8 cellular contexts compared by ENCODE assay signal in the genomic region with DNA sequence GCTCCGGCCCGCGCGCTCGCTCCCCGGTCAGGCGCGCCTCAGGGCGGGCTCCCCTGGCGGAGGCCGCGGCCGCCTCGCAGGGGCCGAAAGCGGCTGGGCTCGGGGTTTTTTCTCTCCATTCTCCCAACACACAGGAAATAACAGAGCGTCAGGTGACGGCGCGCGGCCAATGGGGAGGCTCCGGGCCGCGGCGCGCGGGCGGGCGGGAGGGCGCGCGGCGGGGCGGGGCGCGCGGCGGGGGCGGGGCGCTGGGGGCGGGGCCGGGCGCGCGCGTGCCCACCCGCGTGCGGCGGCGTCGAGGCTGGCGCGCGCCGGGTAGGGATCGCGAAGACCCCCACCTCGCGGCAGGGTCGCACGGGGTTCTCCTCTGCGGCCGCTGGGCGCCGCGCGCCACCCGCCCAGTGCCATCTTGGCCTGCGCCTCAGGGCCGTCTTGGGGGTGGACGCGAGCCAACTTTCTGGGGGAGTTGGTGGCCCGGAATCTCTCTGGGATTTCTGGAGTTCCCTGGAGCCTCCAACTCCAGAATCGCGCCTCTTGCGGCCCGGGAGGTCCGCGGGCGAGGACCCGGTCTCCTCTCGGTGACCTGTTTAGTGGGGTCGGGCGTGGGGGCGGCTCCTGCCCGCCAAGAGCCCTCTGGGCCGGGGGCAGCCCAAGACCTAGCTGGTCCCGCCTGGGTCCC. TPM values are rescaled to one million over a fixed set of nuclear protein-coding genes. Genes with fewer than 3 reads are reported as not detected.
DNase-seq lines count a peak whose midpoint lies in the region; ATAC-seq and TF ChIP-seq lines count a peak whose summit lies in the region.

TCF20 (minus strand) TSS at position 142 of the 679 bp plus-strand sequence. CDS start 55,348 bp downstream, outside the sequence.

- H3K27me3 Mint-ChIP-seq in CD4-positive, CD25-positive, alpha-beta regulatory T cell, result no peaks in the 10 kb centered on the region

- H3K9me3 ChIP-seq in CD4-positive, CD25-positive, alpha-beta regulatory T cell (ENCODE audit: control insufficient read depth in 2 of 2, low read length in 2 of 2), result no peaks in the 10 kb centered on the region
- H3K9me3 ChIP-seq in mucosa of stomach (ENCODE audit: control insufficient read depth, low read length), result no peaks in the 10 kb centered on the region

- H3K27me3 ChIP-seq in CD4-positive, CD25-positive, alpha-beta regulatory T cell (ENCODE audit: control insufficient read depth, insufficient read depth, low read length), result no peaks in the 10 kb centered on the region
- no peaks in the 10 kb centered on the region for H3K27me3 ChIP-seq in mucosa of stomach (ENCODE audit: control insufficient read depth, insufficient read depth, low read length)

- H3K4me1 ChIP-seq in CD4-positive, CD25-positive, alpha-beta regulatory T cell (ENCODE audit: control insufficient read depth, insufficient read depth, low read length, poor library complexity, severe bottlenecking), result peaks cover 40% of the 10 kb centered on the region
- peaks cover 33% of the 10 kb centered on the region for H3K4me1 ChIP-seq in mucosa of stomach (ENCODE audit: control insufficient read depth, insufficient read depth, low read length)

- no peaks in the 10 kb centered on the region for H3K36me3 Mint-ChIP-seq in CD4-positive, CD25-positive, alpha-beta regulatory T cell

- no peak for TF ChIP-seq POLR2A in erythroblast (IDR thresholded peaks at IDR 0.05; ENCODE audit: low read length)

- H3K9ac ChIP-seq in mucosa of stomach (ENCODE audit: low read length), result peak within 1 kb of the TSS; percentile 84

- H3K27ac ChIP-seq in CD4-positive, CD25-positive, alpha-beta regulatory T cell (ENCODE audit: insufficient read depth, low read length, poor library complexity, severe bottlenecking), result peak within 1 kb of the TSS; percentile 85

- H3K4me1 Mint-ChIP-seq in CD4-positive, CD25-positive, alpha-beta regulatory T cell, result peaks cover 10 to 45% (median 31%) of the 10 kb centered on the region in 4 donors

- ATAC-seq in CD4-positive, CD25-positive, alpha-beta regulatory T cell (ENCODE audit: low read depth in 2 of 2), result peak; percentile 78 to 81
- ATAC-seq in GM19372 (IDR thresholded peaks at IDR 0.05; ENCODE audit: low read depth, unreplicated experiment), result peak; percentile 74

- peaks cover 0 to 3% (median 0%) of the 10 kb centered on the region in 7 donors for H3K9me3 Mint-ChIP-seq in CD4-positive, CD25-positive, alpha-beta regulatory T cell

- peak within 1 kb of the TSS; percentile 93 to 97 (median 96) for H3K4me3 Mint-ChIP-seq in CD4-positive, CD25-positive, alpha-beta regulatory T cell

- H3K27ac Mint-ChIP-seq in CD4-positive, CD25-positive, alpha-beta regulatory T cell, result peak within 1 kb of the TSS; percentile 86 to 90 (median 89)

- peak within 1 kb of the TSS; percentile 93 for H3K4me3 ChIP-seq in CD4-positive, CD25-positive, alpha-beta regulatory T cell (ENCODE audit: low read depth, low read length)
- H3K4me3 ChIP-seq in mucosa of stomach (ENCODE audit: low read length), result peak within 1 kb of the TSS; percentile 64

- H3K36me3 ChIP-seq in CD4-positive, CD25-positive, alpha-beta regulatory T cell (ENCODE audit: control insufficient read depth, insufficient read depth, low read length), result no peaks in the 10 kb centered on the region
- H3K36me3 ChIP-seq in mucosa of stomach (ENCODE audit: control insufficient read depth, insufficient read depth, low read length), result no peaks in the 10 kb centered on the region

- DNase-seq in CD4-positive, CD25-positive, alpha-beta regulatory T cell, result peak; percentile 74 to 83 (median 78)
- DNase-seq in HK-2 (ENCODE audit: unreplicated experiment) (peak; percentile 69), OCI-M1 (lab: John Stamatoyannopoulos, UW) (peak; percentile 74), erythroblast (lab: John Stamatoyannopoulos, UW) (peak; percentile 81 to 88)
- peak; percentile 79 for DNase-seq in activated T-cell treated with anti-CD3 and anti-CD28 coated beads, Interleukin-2, amount 50 U/mL, for 1 hour
- DNase-seq in stimulated activated CD8-positive, alpha-beta memory T cell treated with anti-CD3 and anti-CD28 coated beads, Interleukin-4, amount 100 ng/mL, for 48 hours, result peak; percentile 82

RNA-seq across cellular contexts. Expression of gene TCF20, which starts in this region (rescaled TPM):
- total RNA-seq in CD4-positive, CD25-positive, alpha-beta regulatory T cell, result 101 TPM
- 1 to 10 TPM; 1.4 to 2.1 (median 1.9) TPM for polyA plus RNA-seq in CD4-positive, CD25-positive, alpha-beta regulatory T cell

Comparison
In these comparisons a context has a peak if more than half of its experiments do, and no peak if none do; other contexts are left out.
1. Peak in every context shown above with its lines: DNase-seq, ATAC-seq, H3K4me3 ChIP-seq and H3K27ac ChIP-seq.